In the genomic region with DNA sequence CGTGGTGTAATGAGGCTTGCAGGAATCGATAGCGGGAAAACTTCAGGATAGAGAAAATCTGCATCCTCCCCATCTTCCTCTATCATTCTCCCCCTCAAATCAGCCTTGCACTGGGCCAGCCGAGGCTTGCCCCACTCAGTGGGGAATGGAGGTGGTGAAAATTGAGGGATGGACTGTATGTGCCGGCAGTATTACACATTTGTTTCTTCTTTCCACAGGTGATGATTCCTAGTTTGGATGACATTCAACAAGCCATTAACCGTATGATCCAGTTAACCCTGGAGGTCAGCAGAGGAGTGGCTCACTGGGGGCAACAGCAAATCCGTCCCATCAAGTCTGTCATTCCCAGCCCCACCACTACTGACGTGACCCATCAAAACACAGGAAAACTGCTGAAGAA, we compare ENCODE assay signal across 24 cellular contexts.
"Had no signal": no experiment of that assay in that cellular context is flagged by ENCODE, and none has a peak within 500 bp of the region (broad histone marks: within the 10 kb centered on the region; RNA-seq: fewer than 3 reads in every experiment).

No MANE protein-coding gene starts in this region.

- H3K27me3 ChIP-seq: pancreas, tibial artery had no signal

- H3K27ac ChIP-seq: left lung, lower lobe of right lung, pancreas, prostate gland, skin epidermis, spleen, suprapubic skin, thoracic aorta, tibial artery, upper lobe of right lung had no signal

- DNase-seq: hypothalamus; immature natural killer cell; kidney; left colon; left lung; lower lobe of right lung; mammary epithelial cell; mesenchymal stem cell; naive thymus-derived CD8-positive, alpha-beta T cell; nucleus accumbens; pancreas; posterior cingulate gyrus; retina; right cardiac atrium; spleen; stimulated activated CD4-positive, alpha-beta T cell treated with anti-CD3 and anti-CD28 coated beads, Interleukin-4, amount 100 ng/mL, for 24 hours; stimulated activated naive CD4-positive, alpha-beta T cell; tibial artery; upper lobe of right lung had no signal

- H3K36me3 ChIP-seq: left lung, lower lobe of right lung, pancreas, prostate gland, spleen, suprapubic skin, thoracic aorta, tibial artery, upper lobe of right lung had no signal

- H3K4me1 ChIP-seq: left lung, lower lobe of right lung, pancreas, spleen, suprapubic skin, tibial artery, upper lobe of right lung had no signal

- H3K9me3 ChIP-seq: left lung, lower lobe of right lung, pancreas, prostate gland, spleen, suprapubic skin, thoracic aorta, tibial artery, upper lobe of right lung had no signal

- FAIRE-seq: kidney, pancreas, urothelium cell line had no signal

- H3K4me3 ChIP-seq: left lung, lower lobe of right lung, pancreas, prostate gland, skin epidermis, spleen, suprapubic skin, thoracic aorta, tibial artery, upper lobe of right lung had no signal
